Comparison of ENCODE assay signal across 8 cellular contexts in genomic region chrX:12984629-12985303, GRCh38. TPM values are rescaled to one million over a fixed set of nuclear protein-coding genes. Genes with fewer than 3 reads are reported as not detected.
DNase-seq lines count a peak whose midpoint lies in the region; ATAC-seq lines count a peak whose summit lies in the region.

No MANE protein-coding gene starts in this region.

- in situ Hi-C loops in KBM-7 (cut with MboI; ENCODE audit: low pct_unique_long_range_greater_than_20kb, low sequenced_read_pairs) = loop anchor here (10.0 kb wide), 1 partner anchor 100 kb away; no protein-coding TSS in a partner anchor

- peak; percentile 64 for DNase-seq in KBM-7
- peak; percentile 1 to 16 (median 4) for DNase-seq in activated CD4-positive, CD25-positive, alpha-beta regulatory T cell (lab: John Stamatoyannopoulos, UW)
- DNase-seq in fibroblast of peridontal ligament (ENCODE audit: extremely low read depth) = peak; percentile 81
- DNase-seq in HuH-7 (ENCODE audit: low spot score) = no peak
- DNase-seq in mucosa of gallbladder (ENCODE audit: low spot score) = no peak
- DNase-seq in Ammon's horn (ENCODE audit: low spot score) = no peak

- ATAC-seq in GM18502 (IDR thresholded peaks at IDR 0.05; ENCODE audit: poor library complexity, unreplicated experiment) (peak; percentile 80), GM21723 (IDR thresholded peaks at IDR 0.05; ENCODE audit: unreplicated experiment) (peak; percentile 71)

RNA-seq across cellular contexts. Expression of gene TMSB4X, which starts 9.9 kb away (rescaled TPM):
- total RNA-seq in mucosa of gallbladder = 4,832 TPM

RNA-seq across cellular contexts. Expression of gene FAM9C, which starts 59.7 kb away (rescaled TPM):
- not detected for total RNA-seq in mucosa of gallbladder

Comparison
In these comparisons a context has a peak if more than half of its experiments do, and no peak if none do; other contexts are left out.
1. DNase-seq: peak in KBM-7 (single experiment), activated CD4-positive, CD25-positive, alpha-beta regulatory T cell (4 of 4) and fibroblast of peridontal ligament (single experiment); none in HuH-7 (single experiment), mucosa of gallbladder (single experiment) and Ammon's horn (single experiment).